32 cellular contexts compared by ENCODE assay signal in genomic region chr3:50724831-50725230, GRCh38. TPM values are rescaled to one million over a fixed set of nuclear protein-coding genes. Genes with fewer than 3 reads are reported as not detected.
A peak's percentile ranks its signal among the peaks of the same experiment; 100 is the strongest.
DNase-seq lines count a peak whose midpoint lies in the region; ATAC-seq, FAIRE-seq and TF ChIP-seq lines count a peak whose summit lies in the region.
"Had no signal": no experiment of that assay in that cellular context is flagged by ENCODE, and none has a peak within 500 bp of the region (broad histone marks: within the 10 kb centered on the region; RNA-seq: fewer than 3 reads in every experiment).

No MANE protein-coding gene starts in this region.

- peak; percentile 16 for FAIRE-seq in A204.1 (lab: Jason Lieb, UNC)
- FAIRE-seq: A549, D721Med had no signal

- no peak for ATAC-seq in HG03139 (IDR thresholded peaks at IDR 0.05; ENCODE audit: unreplicated experiment)
- ATAC-seq: A549; CD8-positive, alpha-beta T cell had no signal

- H3K9me3 ChIP-seq in HEK293 (ENCODE audit: control insufficient read depth, insufficient read depth, low read depth, low read length): no peaks in the 10 kb centered on the region
- H3K9me3 ChIP-seq: A549, BE2C, BLaER1, Caco-2 had no signal

- H3K36me3 ChIP-seq in HEK293 (ENCODE audit: control insufficient read depth in 2 of 2, insufficient read depth in 1 of 2, low read length in 2 of 2): no peaks in the 10 kb centered on the region
- H3K36me3 ChIP-seq: BE2C; BLaER1; BLaER1 treated with 17β-estradiol and CSF1 and Interleukin-3, amounts not matched to agents 10 nM and 100 nM had no signal

- DNase-seq in M059J (ENCODE audit: low read depth): peak; percentile 10
- no peak for DNase-seq in NCI-H1092 (lab: John Stamatoyannopoulos, UW)
- DNase-seq in T-helper 1 cell: no peak
- DNase-seq: 8988T; ACHN; AML-193; BE2C; C1 segment of cervical spinal cord; Caco-2; Calu3; CD4-positive, alpha-beta memory T cell; CD4-positive, alpha-beta T cell; CD4-positive, CD25-positive, alpha-beta regulatory T cell; CD8-positive, alpha-beta memory T cell; CD8-positive, alpha-beta T cell; COR-L47; DMS 273 treated with DMSO at 0.1 percent for 48 hours; DMS153; DMS53; DMS79; DMS79 treated with DMSO at 0.1 percent for 48 hours; DND-41; EL had no signal

- no peak for TF ChIP-seq CTCF in HEK293 (tag by site-specific recombination; IDR thresholded peaks at IDR 0.05)

- POLR2A ChIA-PET in HEK293 (lab: Yijun Ruan, JAX): no interaction called here

- H3K27ac ChIP-seq in HEK293 (ENCODE audit: extremely low read depth, low read depth, low read length): no peak overlapping the region
- H3K27ac ChIP-seq: 22Rv1; A549; BLaER1; BLaER1 treated with 17β-estradiol and CSF1 and Interleukin-3, amounts not matched to agents 10 nM and 100 nM; C4-2B had no signal

- CTCF ChIA-PET in HEK293 (lab: Yijun Ruan, JAX): no interaction called here

- H3K4me3 ChIP-seq in HEK293 (ENCODE audit: low read depth, low read length): no peak overlapping the region
- H3K4me3 ChIP-seq: A549; BLaER1; BLaER1 treated with 17β-estradiol and CSF1 and Interleukin-3, amounts not matched to agents 10 nM and 100 nM had no signal

- no peaks in the 10 kb centered on the region for H3K4me1 ChIP-seq in HEK293 (ENCODE audit: control insufficient read depth, insufficient read depth, low read length)
- H3K4me1 ChIP-seq: A549; BE2C; BLaER1; BLaER1 treated with 17β-estradiol and CSF1 and Interleukin-3, amounts not matched to agents 10 nM and 100 nM; Caco-2 had no signal

TF ChIP-seq in HEK293, 187 proteins besides CTCF, POLR2A, EP300 and RAD21:
- TF ChIP-seq EGR2 (tag by site-specific recombination; IDR thresholded peaks at IDR 0.05; ENCODE audit: low read depth): no peak
- no peak for TF ChIP-seq ZNF777 (tag by site-specific recombination; IDR thresholded peaks at IDR 0.05; ENCODE audit: borderline replicate concordance)
- no peak for TF ChIP-seq ZNF658 (tag by site-specific recombination; IDR thresholded peaks at IDR 0.05)
- no peak for TF ChIP-seq ZNF677 (tag by site-specific recombination; IDR thresholded peaks at IDR 0.05)
- peak; percentile 95 for TF ChIP-seq ZNF558 (tag by site-specific recombination; IDR thresholded peaks at IDR 0.05)

RNA-seq across cellular contexts. Expression of gene DOCK3, which starts 50.1 kb away (rescaled TPM):
- 0.52 and 1.0 TPM in 2 replicates for total RNA-seq in M059J (2014; rRNA removed; shearing (Covaris generic))
